In genomic region chr3:46876313-46877300, GRCh38 we compare ENCODE assay signal across 1 cellular context.
TF ChIP-seq lines count a peak whose summit lies in the region.

No MANE protein-coding gene starts in this region.

TF ChIP-seq in SK-N-SH, 30 proteins besides CTCF, POLR2A, EP300 and RAD21 (continued from another document):
- TF ChIP-seq REST (IDR thresholded peaks at IDR 0.05; ENCODE audit: low read depth, low read length), result no peak
- no peak for TF ChIP-seq PBX3 (IDR thresholded peaks at IDR 0.05)
- no peak for TF ChIP-seq POLR2AphosphoS5 (IDR thresholded peaks at IDR 0.05; ENCODE audit: low read depth, low read length)
- no peak for TF ChIP-seq GATA2 (CRISPR knock-in tag; IDR thresholded peaks at IDR 0.05)
- no peak for TF ChIP-seq CHD2 (IDR thresholded peaks at IDR 0.05; ENCODE audit: low read length, partially characterized antibody)
- no peak for TF ChIP-seq NRF1 (IDR thresholded peaks at IDR 0.05; ENCODE audit: low read depth, low read length)
